In genomic region chr17:50889528-50890118, GRCh38 we compare ENCODE assay signal across 1 cellular context.
TF ChIP-seq lines count a peak whose summit lies in the region.

No MANE protein-coding gene starts in this region.

TF ChIP-seq in HepG2, 621 proteins besides CTCF, POLR2A, EP300 and RAD21 (continued from another document):
- TF ChIP-seq AKNA (CRISPR knock-in tag; IDR thresholded peaks at IDR 0.05; ENCODE audit: borderline replicate concordance) (peak; percentile 71; the same call in 1 of the 2 replicates), TARDBP (CRISPR knock-in tag; IDR thresholded peaks at IDR 0.05) (peak; percentile 40; the same call in 1 of the 2 replicates), GATAD2A (CRISPR knock-in tag; IDR thresholded peaks at IDR 0.05) (peak; percentile 74), FOXK2 (IDR thresholded peaks at IDR 0.05) (no peak), KLF12 (CRISPR knock-in tag; IDR thresholded peaks at IDR 0.05; ENCODE audit: borderline replicate concordance) (0 out of 2 replicates have a peak, but pooled peaks have one; percentile 27), ESRRA (CRISPR knock-in tag; IDR thresholded peaks at IDR 0.05; ENCODE audit: low read depth) (peak; percentile 85), KDM6A (CRISPR knock-in tag; IDR thresholded peaks at IDR 0.05; ENCODE audit: low read depth) (peak; percentile 65), HBP1 (CRISPR knock-in tag; IDR thresholded peaks at IDR 0.05; ENCODE audit: low read depth) (no peak), ZSCAN5A (CRISPR knock-in tag; IDR thresholded peaks at IDR 0.05; ENCODE audit: borderline replicate concordance) (0 out of 2 replicates have a peak, but pooled peaks have one; percentile 48), SUZ12 (IDR thresholded peaks at IDR 0.05; ENCODE audit: low read depth, low read length) (no peak), HMGXB4 (CRISPR knock-in tag; IDR thresholded peaks at IDR 0.05; ENCODE audit: borderline replicate concordance in 1 of 2, low read depth in 1 of 2) (peak in 1 of 2 experiments; percentile 60; a peak in 1 of 4 replicates), SAP130 (CRISPR knock-in tag; IDR thresholded peaks at IDR 0.05; ENCODE audit: low read depth) (peak; percentile 61), PHF20 (CRISPR knock-in tag; IDR thresholded peaks at IDR 0.05) (no peak), YEATS4 (CRISPR knock-in tag; IDR thresholded peaks at IDR 0.05; ENCODE audit: borderline replicate concordance) (no peak; the same call in 1 of the 2 replicates), CREBL2 (CRISPR knock-in tag; IDR thresholded peaks at IDR 0.05; ENCODE audit: borderline replicate concordance) (no peak), ZNF138 (CRISPR knock-in tag; IDR thresholded peaks at IDR 0.05; ENCODE audit: low read depth) (0 out of 2 replicates have a peak, but pooled peaks have one; percentile 56), ZNF335 (CRISPR knock-in tag; IDR thresholded peaks at IDR 0.05) (peak; percentile 15; the same call in 1 of the 2 replicates), ELF3 (CRISPR knock-in tag; IDR thresholded peaks at IDR 0.05) (peak; percentile 66; the same call in 1 of the 2 replicates), ZSCAN9 (CRISPR knock-in tag; IDR thresholded peaks at IDR 0.05; ENCODE audit: borderline replicate concordance) (0 out of 2 replicates have a peak, but pooled peaks have one; percentile 10), ZNF83 (CRISPR knock-in tag; IDR thresholded peaks at IDR 0.05; ENCODE audit: borderline replicate concordance) (no peak), ZFX (CRISPR knock-in tag; IDR thresholded peaks at IDR 0.05; ENCODE audit: low read depth) (peak; percentile 31; the same call in 1 of the 2 replicates), RXRA (CRISPR knock-in tag; IDR thresholded peaks at IDR 0.05) (peak; percentile 80; the same call in 1 of the 2 replicates), ZNF362 (CRISPR knock-in tag; IDR thresholded peaks at IDR 0.05; ENCODE audit: borderline replicate concordance) (0 out of 2 replicates have a peak, but pooled peaks have one; percentile 12), DPF2 (CRISPR knock-in tag; IDR thresholded peaks at IDR 0.05; ENCODE audit: borderline replicate concordance, low read depth) (peak; percentile 64; the same call in 1 of the 2 replicates), GMEB1 (CRISPR knock-in tag; IDR thresholded peaks at IDR 0.05; ENCODE audit: borderline replicate concordance) (peak; percentile 26; the same call in 1 of the 2 replicates), SMC3 (IDR thresholded peaks at IDR 0.05; ENCODE audit: low read length) (peak; percentile 16), ZNF777 (CRISPR knock-in tag; IDR thresholded peaks at IDR 0.05) (0 out of 2 replicates have a peak, but pooled peaks have one; percentile 18), FUBP1 (CRISPR knock-in tag; IDR thresholded peaks at IDR 0.05; ENCODE audit: borderline replicate concordance) (peak; percentile 84; the same call in 1 of the 2 replicates), NR2F6 (IDR thresholded peaks at IDR 0.05) (no peak), NR2F6 (CRISPR knock-in tag; IDR thresholded peaks at IDR 0.05) (peak; percentile 45; the same call in 1 of the 2 replicates), MNT (IDR thresholded peaks at IDR 0.05) (no peak)
